Comparison of ENCODE assay signal across 12 cellular contexts in the genomic region with DNA sequence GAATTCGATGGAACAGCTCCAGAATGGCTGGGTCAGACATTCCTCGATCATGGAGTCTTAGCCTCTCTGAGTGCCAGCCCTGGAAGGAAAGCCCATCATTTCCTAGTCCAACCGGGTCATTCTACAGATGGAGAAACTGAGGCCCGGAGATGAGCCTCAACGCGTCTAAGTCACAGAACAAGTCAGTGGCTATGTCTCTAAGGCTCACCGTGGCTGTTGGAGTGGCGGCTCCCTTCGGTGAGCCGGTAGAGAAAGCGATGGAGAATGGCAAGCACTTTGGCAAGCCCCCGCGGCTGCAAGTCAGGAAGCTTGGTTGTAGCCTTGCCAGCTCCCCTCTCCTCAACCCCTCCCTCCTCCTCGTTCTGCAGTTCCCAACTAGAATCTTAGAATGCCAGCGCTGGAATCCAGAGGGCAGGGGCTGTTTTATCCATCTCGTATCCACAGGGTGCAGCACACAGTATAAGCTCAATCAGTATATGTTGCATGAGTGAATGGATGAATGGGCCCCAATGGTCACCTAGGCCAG. TPM values are rescaled to one million over a fixed set of nuclear protein-coding genes. Genes with fewer than 3 reads are reported as not detected.
DNase-seq lines count a peak whose midpoint lies in the region; ATAC-seq and TF ChIP-seq lines count a peak whose summit lies in the region.
"Had no signal": no experiment of that assay in that cellular context is flagged by ENCODE, and none has a peak within 500 bp of the region (broad histone marks: within the 10 kb centered on the region; RNA-seq: fewer than 3 reads in every experiment).

No MANE protein-coding gene starts in this region.

- peaks cover 47% of the 10 kb centered on the region for H3F3A ChIP-seq in smooth muscle cell (ENCODE audit: low read depth)

- TF ChIP-seq CTCF in HEK293 (tag by site-specific recombination; IDR thresholded peaks at IDR 0.05), result no peak
- TF ChIP-seq CTCF in left lung (IDR thresholded peaks at IDR 0.05), result no peak
- no peak for TF ChIP-seq CTCF in smooth muscle cell (IDR thresholded peaks at IDR 0.05; ENCODE audit: borderline replicate concordance, insufficient read depth, poor library complexity, severe bottlenecking)

- no peak for ATAC-seq in left lung
- ATAC-seq: GM12878 had no signal

- H3K9me3 ChIP-seq in HEK293 (ENCODE audit: control insufficient read depth, insufficient read depth, low read depth, low read length) (no peaks in the 10 kb centered on the region), left lung (no peaks in the 10 kb centered on the region), smooth muscle cell (replicated peaks; ENCODE audit: low read depth) (no peaks in the 10 kb centered on the region)

- no peaks in the 10 kb centered on the region for H3K36me3 ChIP-seq in HEK293 (ENCODE audit: control insufficient read depth in 2 of 2, insufficient read depth in 1 of 2, low read length in 2 of 2)
- no peaks in the 10 kb centered on the region for H3K36me3 ChIP-seq in left lung
- H3K36me3 ChIP-seq in smooth muscle cell (ENCODE audit: low read depth), result no peaks in the 10 kb centered on the region

- H3K4me3 ChIP-seq in HEK293 (ENCODE audit: low read depth, low read length) (no peak overlapping the region), left lung (peak overlapping the region in 1 of 2 donors; percentile 32), smooth muscle cell (peak overlapping the region; percentile 58)
- H3K4me3 ChIP-seq: GM12878 had no signal

- H3K27ac ChIP-seq in HEK293 (ENCODE audit: extremely low read depth, low read depth, low read length) (no peak overlapping the region), left lung (peak overlapping the region; percentile 28 to 63), smooth muscle cell (ENCODE audit: low read depth) (peak overlapping the region; percentile 22)

- H3K79me2 ChIP-seq in smooth muscle cell (ENCODE audit: low read depth), result peaks cover 5% of the 10 kb centered on the region

- H3K4me1 ChIP-seq in HEK293 (ENCODE audit: control insufficient read depth, insufficient read depth, low read length) (0 out of 2 replicates have a peak, but pooled peaks cover 5% of the 10 kb centered on the region), left lung (peaks cover 12 to 17% of the 10 kb centered on the region in 2 donors), smooth muscle cell (ENCODE audit: low read depth) (peaks cover 42% of the 10 kb centered on the region)

- H3K4me2 ChIP-seq in smooth muscle cell, result peak overlapping the region; percentile 88

- H3K27me3 ChIP-seq in left lung (peaks cover 11 to 50% of the 10 kb centered on the region in 2 donors), smooth muscle cell (ENCODE audit: low read depth) (no peaks in the 10 kb centered on the region)

- POLR2A ChIA-PET in HEK293 (lab: Yijun Ruan, JAX), result no interaction called here

- peaks cover 6% of the 10 kb centered on the region for H4K20me1 ChIP-seq in smooth muscle cell (ENCODE audit: low read depth)

- CTCF ChIA-PET in HEK293 (lab: Yijun Ruan, JAX), result no interaction called here

- DNase-seq in cerebellar cortex (ENCODE audit: low spot score) (peak; percentile 38), left lung (no peak), smooth muscle cell (lab: John Stamatoyannopoulos, UW; ENCODE audit: unreplicated experiment) (no peak), NCI-H526 (lab: John Stamatoyannopoulos, UW) (no peak), glomerular visceral epithelial cell (ENCODE audit: extremely low spot score) (no peak), NCI-H1694 (lab: John Stamatoyannopoulos, UW) (no peak), T1000 (lab: John Stamatoyannopoulos, UW) (no peak)
- DNase-seq: cortex of kidney, NCI-H2107 had no signal

- WGBS in smooth muscle cell (ENCODE audit: low lambda C conversion rate), result 14% methylated on average over 16 of the region's 16 CpGs

- no peak overlapping the region for H3K9ac ChIP-seq in smooth muscle cell (ENCODE audit: low read depth)

- no peak overlapping the region for H2AFZ ChIP-seq in smooth muscle cell (ENCODE audit: low read depth)

- intact Hi-C loops in left lung (cut with DNase I), result no loop called here

TF ChIP-seq in HEK293, 187 proteins besides CTCF, POLR2A, EP300 and RAD21:
- TF ChIP-seq ZNF341 (tag by site-specific recombination; IDR thresholded peaks at IDR 0.05; ENCODE audit: low read depth), result peak; percentile 46; the same call in 1 of the 2 replicates
- no peak for TF ChIP-seq ZNF426 (tag by site-specific recombination; IDR thresholded peaks at IDR 0.05)

RNA-seq across cellular contexts. Expression of a gene that starts 0.4 kb away (rescaled TPM):
- total RNA-seq in left lung (1 to 10 TPM; 6.6 to 7.5 TPM), smooth muscle cell (68.9 and 72.8 TPM in 2 replicates)
- 55.9 and 87.6 TPM in 2 replicates for polyA plus RNA-seq in smooth muscle cell
- total RNA-seq: activated T-helper 2 cell treated with anti-CD3 and anti-CD28 coated beads, Interferon-gamma antibody, Interleukin-2, Interleukin-4, amounts not matched to agents 10 μg/mL and 5 μg/mL and 100 μg/mL, durations not matched to agents 14 hours and 24 hours and 36 hours; GM12878 had no signal
- polyA plus RNA-seq: GM12878 had no signal

RNA-seq across cellular contexts. Expression of a gene that starts 13.6 kb away (rescaled TPM):
- 1 to 10 TPM in 1 of 2 donors, under 1 TPM in 1; 0.64 to 1.2 TPM for total RNA-seq in left lung
- 1.6 and 2.2 TPM in 2 replicates for total RNA-seq in smooth muscle cell
- polyA plus RNA-seq in smooth muscle cell, result 0.83 and 1.1 TPM in 2 replicates
- total RNA-seq: activated T-helper 2 cell treated with anti-CD3 and anti-CD28 coated beads, Interferon-gamma antibody, Interleukin-2, Interleukin-4, amounts not matched to agents 10 μg/mL and 5 μg/mL and 100 μg/mL, durations not matched to agents 14 hours and 24 hours and 36 hours had no signal
- polyA plus RNA-seq: GM12878 had no signal

RNA-seq across cellular contexts. Expression of a gene that starts 54.4 kb away (rescaled TPM):
- total RNA-seq in left lung (10 to 100 TPM; 21.8 to 32.5 TPM), smooth muscle cell (12.7 and 16.0 TPM in 2 replicates)
- 25.9 and 27.6 TPM in 2 replicates for polyA plus RNA-seq in smooth muscle cell
